1 cellular context compared by ENCODE assay signal in the genomic region with DNA sequence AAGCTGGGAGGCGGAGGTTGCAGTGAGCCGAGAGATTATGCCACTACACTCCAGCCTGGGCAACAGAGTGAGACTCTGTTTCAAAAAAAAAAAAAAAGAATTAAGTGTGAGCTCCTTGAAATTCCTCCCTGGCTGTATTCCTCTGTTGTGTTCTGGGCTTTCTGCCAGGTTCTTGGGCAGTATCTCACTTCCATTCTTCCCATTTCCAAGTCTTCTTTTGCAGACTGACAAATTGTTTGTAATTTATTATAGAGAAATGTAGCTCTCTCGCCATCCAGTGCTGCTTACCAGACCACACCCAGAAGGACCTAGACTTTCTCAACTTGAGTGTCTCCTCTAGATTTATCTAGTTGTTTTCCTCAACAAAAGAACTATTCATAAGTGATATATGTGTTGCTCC.
TF ChIP-seq lines count a peak whose summit lies in the region.

No MANE protein-coding gene starts in this region.

TF ChIP-seq in HepG2, 621 proteins besides CTCF, POLR2A, EP300 and RAD21 (continued from another document):
- TF ChIP-seq ZBED4 (CRISPR knock-in tag; IDR thresholded peaks at IDR 0.05; ENCODE audit: borderline replicate concordance), result no peak
- TF ChIP-seq WIZ (CRISPR knock-in tag; IDR thresholded peaks at IDR 0.05), result no peak
- TF ChIP-seq ZNF543 (CRISPR knock-in tag; IDR thresholded peaks at IDR 0.05), result no peak
- no peak for TF ChIP-seq NFATC3 (CRISPR knock-in tag; IDR thresholded peaks at IDR 0.05)
- no peak for TF ChIP-seq ZNF780A (CRISPR knock-in tag; IDR thresholded peaks at IDR 0.05)
- TF ChIP-seq, protein P1, sequence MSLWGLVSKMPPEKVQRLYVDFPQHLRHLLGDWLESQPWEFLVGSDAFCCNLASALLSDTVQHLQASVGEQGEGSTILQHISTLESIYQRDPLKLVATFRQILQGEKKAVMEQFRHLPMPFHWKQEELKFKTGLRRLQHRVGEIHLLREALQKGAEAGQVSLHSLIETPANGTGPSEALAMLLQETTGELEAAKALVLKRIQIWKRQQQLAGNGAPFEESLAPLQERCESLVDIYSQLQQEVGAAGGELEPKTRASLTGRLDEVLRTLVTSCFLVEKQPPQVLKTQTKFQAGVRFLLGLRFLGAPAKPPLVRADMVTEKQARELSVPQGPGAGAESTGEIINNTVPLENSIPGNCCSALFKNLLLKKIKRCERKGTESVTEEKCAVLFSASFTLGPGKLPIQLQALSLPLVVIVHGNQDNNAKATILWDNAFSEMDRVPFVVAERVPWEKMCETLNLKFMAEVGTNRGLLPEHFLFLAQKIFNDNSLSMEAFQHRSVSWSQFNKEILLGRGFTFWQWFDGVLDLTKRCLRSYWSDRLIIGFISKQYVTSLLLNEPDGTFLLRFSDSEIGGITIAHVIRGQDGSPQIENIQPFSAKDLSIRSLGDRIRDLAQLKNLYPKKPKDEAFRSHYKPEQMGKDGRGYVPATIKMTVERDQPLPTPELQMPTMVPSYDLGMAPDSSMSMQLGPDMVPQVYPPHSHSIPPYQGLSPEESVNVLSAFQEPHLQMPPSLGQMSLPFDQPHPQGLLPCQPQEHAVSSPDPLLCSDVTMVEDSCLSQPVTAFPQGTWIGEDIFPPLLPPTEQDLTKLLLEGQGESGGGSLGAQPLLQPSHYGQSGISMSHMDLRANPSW (CRISPR knock-in tag; IDR thresholded peaks at IDR 0.05; ENCODE audit: borderline replicate concordance), result no peak
